Comparison of ENCODE assay signal across 1 cellular context in the genomic region with DNA sequence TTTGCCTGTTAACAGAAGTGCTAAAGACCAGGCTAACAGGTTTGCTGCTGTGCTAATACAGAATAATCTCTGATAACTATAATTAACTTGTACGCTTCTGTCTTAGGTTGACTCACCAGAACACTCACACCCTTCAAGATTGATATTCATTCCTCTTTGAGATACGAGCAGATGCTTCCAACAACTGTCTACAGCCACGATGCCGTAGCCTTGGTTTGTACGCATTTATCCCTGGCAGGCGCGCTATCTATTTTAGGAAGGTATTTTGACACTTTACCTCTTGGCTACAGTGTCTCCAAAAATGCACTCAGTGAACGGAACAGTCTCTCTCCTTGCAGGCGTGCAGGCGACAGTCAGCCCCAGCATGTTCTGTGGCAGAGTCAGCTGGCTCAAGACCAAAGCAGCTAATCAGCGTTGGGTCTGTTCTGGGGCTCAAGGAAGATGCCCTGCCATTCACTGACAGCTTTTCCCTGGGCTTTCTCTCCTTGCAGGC.
TF ChIP-seq lines count a peak whose summit lies in the region.

No MANE protein-coding gene starts in this region.

TF ChIP-seq in IMR-90, 13 proteins besides CTCF, POLR2A, EP300 and RAD21:
- TF ChIP-seq CHD1 (IDR thresholded peaks at IDR 0.05; ENCODE audit: low read depth, low read length) (no peak), MXI1 (IDR thresholded peaks at IDR 0.05; ENCODE audit: borderline replicate concordance, low read depth, low read length) (no peak), SMC3 (IDR thresholded peaks at IDR 0.05; ENCODE audit: low read depth, low read length) (no peak), BHLHE40 (IDR thresholded peaks at IDR 0.05; ENCODE audit: low read depth, low read length) (no peak), RCOR1 (IDR thresholded peaks at IDR 0.05; ENCODE audit: insufficient replicate concordance, low read length) (no peak), MAZ (IDR thresholded peaks at IDR 0.05; ENCODE audit: borderline replicate concordance, low read depth, low read length) (no peak), MAFK (IDR thresholded peaks at IDR 0.05; ENCODE audit: low read depth, low read length) (no peak), NFE2L2 (IDR thresholded peaks at IDR 0.05; ENCODE audit: low read depth, low read length) (no peak), FOS (IDR thresholded peaks at IDR 0.05; ENCODE audit: low read depth, low read length) (no peak), CEBPB (IDR thresholded peaks at IDR 0.05; ENCODE audit: low read depth, low read length) (no peak), RFX5 (IDR thresholded peaks at IDR 0.05; ENCODE audit: low read depth, low read length) (no peak)
- TF ChIP-seq, protein P1, sequence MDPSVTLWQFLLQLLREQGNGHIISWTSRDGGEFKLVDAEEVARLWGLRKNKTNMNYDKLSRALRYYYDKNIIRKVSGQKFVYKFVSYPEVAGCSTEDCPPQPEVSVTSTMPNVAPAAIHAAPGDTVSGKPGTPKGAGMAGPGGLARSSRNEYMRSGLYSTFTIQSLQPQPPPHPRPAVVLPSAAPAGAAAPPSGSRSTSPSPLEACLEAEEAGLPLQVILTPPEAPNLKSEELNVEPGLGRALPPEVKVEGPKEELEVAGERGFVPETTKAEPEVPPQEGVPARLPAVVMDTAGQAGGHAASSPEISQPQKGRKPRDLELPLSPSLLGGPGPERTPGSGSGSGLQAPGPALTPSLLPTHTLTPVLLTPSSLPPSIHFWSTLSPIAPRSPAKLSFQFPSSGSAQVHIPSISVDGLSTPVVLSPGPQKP (IDR thresholded peaks at IDR 0.05; ENCODE audit: borderline replicate concordance, low read depth, low read length), result no peak
- TF ChIP-seq, protein P2, sequence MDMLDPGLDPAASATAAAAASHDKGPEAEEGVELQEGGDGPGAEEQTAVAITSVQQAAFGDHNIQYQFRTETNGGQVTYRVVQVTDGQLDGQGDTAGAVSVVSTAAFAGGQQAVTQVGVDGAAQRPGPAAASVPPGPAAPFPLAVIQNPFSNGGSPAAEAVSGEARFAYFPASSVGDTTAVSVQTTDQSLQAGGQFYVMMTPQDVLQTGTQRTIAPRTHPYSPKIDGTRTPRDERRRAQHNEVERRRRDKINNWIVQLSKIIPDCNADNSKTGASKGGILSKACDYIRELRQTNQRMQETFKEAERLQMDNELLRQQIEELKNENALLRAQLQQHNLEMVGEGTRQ (IDR thresholded peaks at IDR 0.05; ENCODE audit: low read depth, low read length), result no peak
